Comparison of ENCODE assay signal across 1 cellular context in the genomic region with DNA sequence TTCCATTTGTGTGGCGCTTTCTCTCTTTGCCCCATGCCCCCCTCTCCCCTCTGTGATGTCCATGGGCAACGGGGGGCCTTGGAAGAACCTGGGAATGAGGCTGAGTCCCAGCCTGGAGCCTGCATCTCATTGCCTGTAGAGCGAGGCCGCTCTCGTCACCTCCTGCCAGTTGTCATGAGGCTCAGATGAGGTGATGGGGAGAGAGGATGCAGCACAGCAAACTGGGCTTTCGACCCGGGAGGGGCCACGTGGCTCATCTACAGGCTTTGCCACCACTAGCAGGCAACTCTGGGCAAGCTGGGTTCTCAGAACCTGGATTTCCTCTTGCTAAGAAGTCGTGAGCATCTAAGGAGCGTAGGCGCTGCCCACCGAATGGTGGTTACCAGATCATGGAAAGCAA.
TF ChIP-seq lines count a peak whose summit lies in the region.

No MANE protein-coding gene starts in this region.

TF ChIP-seq in HepG2, 621 proteins besides CTCF, POLR2A, EP300 and RAD21:
- TF ChIP-seq ZNF768 (CRISPR knock-in tag; IDR thresholded peaks at IDR 0.05) (peak; percentile 88), MIER2 (CRISPR knock-in tag; IDR thresholded peaks at IDR 0.05) (no peak), EED (CRISPR knock-in tag; IDR thresholded peaks at IDR 0.05) (no peak), ZKSCAN1 (IDR thresholded peaks at IDR 0.05; ENCODE audit: low read length) (no peak)
